In genomic region chr2:230383453-230383852, GRCh38 we compare ENCODE assay signal across 38 cellular contexts. TPM values are rescaled to one million over a fixed set of nuclear protein-coding genes. Genes with fewer than 3 reads are reported as not detected.
"Had no signal": no experiment of that assay in that cellular context is flagged by ENCODE, and none has a peak within 500 bp of the region (broad histone marks: within the 10 kb centered on the region; RNA-seq: fewer than 3 reads in every experiment).

No MANE protein-coding gene starts in this region.

- DNase-seq: activated B cell treated with CpG ODN at 0.5 μM for 24 hours; activated CD4-positive, alpha-beta memory T cell treated with anti-CD3 and anti-CD28 coated beads for 36 hours; activated CD4-positive, alpha-beta T cell treated with anti-CD3 and anti-CD28 coated beads for 36 hours; activated CD4-positive, alpha-beta T cell treated with anti-CD3 and anti-CD28 coated beads, Interleukin-2, amount 10 ng/mL, durations not matched to agents 24 days and 14 days; activated CD4-positive, CD25-positive, alpha-beta regulatory T cell treated with anti-CD3 and anti-CD28 coated beads, Interleukin-2, amount 50 U/mL, for 72 hours; activated CD8-positive, alpha-beta memory T cell treated with anti-CD3 and anti-CD28 coated beads, Interleukin-2, amount 10 ng/mL, durations not matched to agents 7 days and 5 days; activated CD8-positive, alpha-beta memory T cell treated with anti-CD3 and anti-CD28 coated beads, Interleukin-2, amount 50 U/mL, for 4 hours; activated CD8-positive, alpha-beta T cell treated with anti-CD3 and anti-CD28 coated beads, Interleukin-2, amount 10 ng/mL, durations not matched to agents 7 days and 5 days; activated effector memory CD4-positive, alpha-beta T cell treated with anti-CD3 and anti-CD28 coated beads, Interleukin-2, amount 50 U/mL, for 16 hours; activated naive CD4-positive, alpha-beta T cell treated with anti-CD3 and anti-CD28 coated beads for 36 hours; activated naive CD8-positive, alpha-beta T cell treated with anti-CD3 and anti-CD28 coated beads for 36 hours; activated naive CD8-positive, alpha-beta T cell treated with anti-CD3 and anti-CD28 coated beads, Interleukin-2, amount 50 U/mL, for 24 hours; activated T-cell treated with anti-CD3 and anti-CD28 coated beads, Interleukin-2, amount 50 U/mL, for 1 hour; activated T-cell treated with anti-CD3 and anti-CD28 coated beads, Interleukin-2, amount 50 U/mL, for 48 hours; adrenal gland; amygdala; aorta; body of pancreas; central memory CD4-positive, alpha-beta T cell; cerebellar nuclear complex; colonic mucosa; dorsolateral prefrontal cortex; effector memory CD4-positive, alpha-beta T cell; endodermal cell; esophagus squamous epithelium; foreskin melanocyte; heart right ventricle; T-helper 17 cell; T1000; WERI-Rb-1 had no signal

- H3K9me3 Mint-ChIP-seq: activated B cell treated with CpG ODN at 0.5 μM for 24 hours; activated CD4-positive, alpha-beta memory T cell treated with anti-CD3 and anti-CD28 coated beads for 36 hours; activated CD4-positive, alpha-beta T cell treated with anti-CD3 and anti-CD28 coated beads, Interleukin-2, amount 10 ng/mL, durations not matched to agents 24 days and 14 days; activated naive CD4-positive, alpha-beta T cell treated with anti-CD3 and anti-CD28 coated beads for 36 hours; activated naive CD4-positive, alpha-beta T cell treated with anti-CD3 and anti-CD28 coated beads, Interleukin-2, amount 50 U/mL, for 24 hours; activated naive CD8-positive, alpha-beta T cell treated with anti-CD3 and anti-CD28 coated beads for 36 hours; activated naive CD8-positive, alpha-beta T cell treated with anti-CD3 and anti-CD28 coated beads, Interleukin-2, amount 50 U/mL, for 24 hours; activated T-helper 1 cell treated with anti-CD3 and anti-CD28 coated beads, Interleukin-12 subunit alpha, Interleukin-12 subunit beta, Interleukin-2, Interleukin-4 antibody, amounts not matched to agents 30 ng/mL and 10 ng/mL and 1 ng/mL, durations not matched to agents 14 hours and 24 hours and 36 hours; activated T-helper 2 cell treated with anti-CD3 and anti-CD28 coated beads, Interferon-gamma antibody, Interleukin-2, Interleukin-4, amounts not matched to agents 10 μg/mL and 5 μg/mL and 100 μg/mL, durations not matched to agents 14 hours and 24 hours and 36 hours; endodermal cell; T-helper 2 cell treated with Interferon-gamma antibody and Interleukin-4, amounts not matched to agents 5 μg/mL and 100 μg/mL, for 36 hours had no signal

- H3K36me3 ChIP-seq: cardiac muscle cell, colonic mucosa, WERI-Rb-1 had no signal

- H3K27me3 ChIP-seq: adrenal gland, body of pancreas, cardiac muscle cell, colonic mucosa, dorsolateral prefrontal cortex, esophagus squamous epithelium, gastroesophageal sphincter, heart right ventricle, hepatocyte had no signal

- H3K9me3 ChIP-seq: adrenal gland, body of pancreas, colonic mucosa, esophagus squamous epithelium, gastroesophageal sphincter, heart right ventricle had no signal

- H3K4me1 ChIP-seq: adrenal gland, body of pancreas, colonic mucosa, esophagus squamous epithelium, gastroesophageal sphincter had no signal

- H3K4me3 ChIP-seq: adrenal gland, body of pancreas, cardiac muscle cell, colonic mucosa, dorsolateral prefrontal cortex, esophagus squamous epithelium, gastroesophageal sphincter, heart right ventricle, hepatocyte had no signal

- H3K4me1 Mint-ChIP-seq: activated B cell treated with CpG ODN at 0.5 μM for 24 hours; activated CD8-positive, alpha-beta memory T cell treated with anti-CD3 and anti-CD28 coated beads, Interleukin-2, amount 10 ng/mL, durations not matched to agents 7 days and 5 days had no signal

- H3K27ac ChIP-seq: adrenal gland, body of pancreas, cardiac muscle cell, colonic mucosa, dorsolateral prefrontal cortex, epithelial cell of prostate, esophagus squamous epithelium, gastroesophageal sphincter, heart right ventricle, hepatocyte, WERI-Rb-1 had no signal

- H3K4me3 Mint-ChIP-seq: activated B cell treated with CpG ODN at 0.5 μM for 24 hours; activated CD4-positive, alpha-beta memory T cell treated with anti-CD3 and anti-CD28 coated beads for 36 hours; activated CD4-positive, alpha-beta T cell treated with anti-CD3 and anti-CD28 coated beads for 36 hours; activated CD4-positive, alpha-beta T cell treated with anti-CD3 and anti-CD28 coated beads, Interleukin-2, amount 10 ng/mL, durations not matched to agents 24 days and 14 days; activated CD8-positive, alpha-beta memory T cell treated with anti-CD3 and anti-CD28 coated beads, Interleukin-2, amount 10 ng/mL, durations not matched to agents 7 days and 5 days; activated CD8-positive, alpha-beta T cell treated with anti-CD3 and anti-CD28 coated beads, Interleukin-2, amount 10 ng/mL, durations not matched to agents 7 days and 5 days; activated naive CD4-positive, alpha-beta T cell treated with anti-CD3 and anti-CD28 coated beads for 36 hours; activated naive CD4-positive, alpha-beta T cell treated with anti-CD3 and anti-CD28 coated beads, Interleukin-2, amount 50 U/mL, for 24 hours; activated naive CD8-positive, alpha-beta T cell treated with anti-CD3 and anti-CD28 coated beads for 36 hours; activated naive CD8-positive, alpha-beta T cell treated with anti-CD3 and anti-CD28 coated beads, Interleukin-2, amount 50 U/mL, for 24 hours; activated T-helper 1 cell treated with anti-CD3 and anti-CD28 coated beads, Interleukin-12 subunit alpha, Interleukin-12 subunit beta, Interleukin-2, Interleukin-4 antibody, amounts not matched to agents 30 ng/mL and 10 ng/mL and 1 ng/mL, durations not matched to agents 14 hours and 24 hours and 36 hours; endodermal cell; T-helper 17 cell; T-helper 2 cell treated with Interferon-gamma antibody and Interleukin-4, amounts not matched to agents 5 μg/mL and 100 μg/mL, for 36 hours had no signal

- H3K27me3 Mint-ChIP-seq: activated B cell treated with CpG ODN at 0.5 μM for 24 hours; activated CD4-positive, alpha-beta memory T cell treated with anti-CD3 and anti-CD28 coated beads for 36 hours; activated CD4-positive, alpha-beta T cell treated with anti-CD3 and anti-CD28 coated beads for 36 hours; activated CD4-positive, alpha-beta T cell treated with anti-CD3 and anti-CD28 coated beads, Interleukin-2, amount 10 ng/mL, durations not matched to agents 24 days and 14 days; activated CD8-positive, alpha-beta memory T cell treated with anti-CD3 and anti-CD28 coated beads, Interleukin-2, amount 10 ng/mL, durations not matched to agents 7 days and 5 days; activated naive CD4-positive, alpha-beta T cell treated with anti-CD3 and anti-CD28 coated beads, Interleukin-2, amount 50 U/mL, for 24 hours; activated naive CD8-positive, alpha-beta T cell treated with anti-CD3 and anti-CD28 coated beads for 36 hours; activated naive CD8-positive, alpha-beta T cell treated with anti-CD3 and anti-CD28 coated beads, Interleukin-2, amount 50 U/mL, for 24 hours; T-helper 17 cell had no signal

- ATAC-seq: activated CD4-positive, alpha-beta T cell treated with anti-CD3 and anti-CD28 coated beads for 36 hours; activated CD8-positive, alpha-beta memory T cell treated with anti-CD3 and anti-CD28 coated beads, Interleukin-2, amount 10 ng/mL, durations not matched to agents 7 days and 5 days; activated CD8-positive, alpha-beta T cell treated with anti-CD3 and anti-CD28 coated beads, Interleukin-2, amount 10 ng/mL, durations not matched to agents 7 days and 5 days; activated naive CD8-positive, alpha-beta T cell treated with anti-CD3 and anti-CD28 coated beads, Interleukin-2, amount 50 U/mL, for 24 hours; body of pancreas; gastroesophageal sphincter; heart right ventricle; T-helper 17 cell had no signal

- H3K27ac Mint-ChIP-seq: activated B cell treated with CpG ODN at 0.5 μM for 24 hours; activated CD4-positive, alpha-beta memory T cell treated with anti-CD3 and anti-CD28 coated beads for 36 hours; activated CD4-positive, alpha-beta T cell treated with anti-CD3 and anti-CD28 coated beads for 36 hours; activated CD4-positive, alpha-beta T cell treated with anti-CD3 and anti-CD28 coated beads, Interleukin-2, amount 10 ng/mL, durations not matched to agents 24 days and 14 days; activated CD8-positive, alpha-beta memory T cell treated with anti-CD3 and anti-CD28 coated beads, Interleukin-2, amount 10 ng/mL, durations not matched to agents 7 days and 5 days; activated CD8-positive, alpha-beta T cell treated with anti-CD3 and anti-CD28 coated beads, Interleukin-2, amount 10 ng/mL, durations not matched to agents 7 days and 5 days; activated naive CD4-positive, alpha-beta T cell treated with anti-CD3 and anti-CD28 coated beads for 36 hours; activated naive CD4-positive, alpha-beta T cell treated with anti-CD3 and anti-CD28 coated beads, Interleukin-2, amount 50 U/mL, for 24 hours; activated naive CD8-positive, alpha-beta T cell treated with anti-CD3 and anti-CD28 coated beads for 36 hours; activated naive CD8-positive, alpha-beta T cell treated with anti-CD3 and anti-CD28 coated beads, Interleukin-2, amount 50 U/mL, for 24 hours; activated T-helper 1 cell treated with anti-CD3 and anti-CD28 coated beads, Interleukin-12 subunit alpha, Interleukin-12 subunit beta, Interleukin-2, Interleukin-4 antibody, amounts not matched to agents 30 ng/mL and 10 ng/mL and 1 ng/mL, durations not matched to agents 14 hours and 24 hours and 36 hours; activated T-helper 2 cell treated with anti-CD3 and anti-CD28 coated beads, Interferon-gamma antibody, Interleukin-2, Interleukin-4, amounts not matched to agents 10 μg/mL and 5 μg/mL and 100 μg/mL, durations not matched to agents 14 hours and 24 hours and 36 hours; endodermal cell; T-helper 17 cell; T-helper 2 cell treated with Interferon-gamma antibody and Interleukin-4, amounts not matched to agents 5 μg/mL and 100 μg/mL, for 36 hours had no signal

RNA-seq across cellular contexts. Expression of gene SP100, which starts 32.5 kb away (rescaled TPM):
- total RNA-seq: cardiac muscle cell had no signal

RNA-seq across cellular contexts. Expression of gene SP140L, which starts 56.5 kb away (rescaled TPM):
- polyA plus RNA-seq: cardiac muscle cell had no signal
